ENCODE assay signal across 8 cellular contexts in the genomic region with DNA sequence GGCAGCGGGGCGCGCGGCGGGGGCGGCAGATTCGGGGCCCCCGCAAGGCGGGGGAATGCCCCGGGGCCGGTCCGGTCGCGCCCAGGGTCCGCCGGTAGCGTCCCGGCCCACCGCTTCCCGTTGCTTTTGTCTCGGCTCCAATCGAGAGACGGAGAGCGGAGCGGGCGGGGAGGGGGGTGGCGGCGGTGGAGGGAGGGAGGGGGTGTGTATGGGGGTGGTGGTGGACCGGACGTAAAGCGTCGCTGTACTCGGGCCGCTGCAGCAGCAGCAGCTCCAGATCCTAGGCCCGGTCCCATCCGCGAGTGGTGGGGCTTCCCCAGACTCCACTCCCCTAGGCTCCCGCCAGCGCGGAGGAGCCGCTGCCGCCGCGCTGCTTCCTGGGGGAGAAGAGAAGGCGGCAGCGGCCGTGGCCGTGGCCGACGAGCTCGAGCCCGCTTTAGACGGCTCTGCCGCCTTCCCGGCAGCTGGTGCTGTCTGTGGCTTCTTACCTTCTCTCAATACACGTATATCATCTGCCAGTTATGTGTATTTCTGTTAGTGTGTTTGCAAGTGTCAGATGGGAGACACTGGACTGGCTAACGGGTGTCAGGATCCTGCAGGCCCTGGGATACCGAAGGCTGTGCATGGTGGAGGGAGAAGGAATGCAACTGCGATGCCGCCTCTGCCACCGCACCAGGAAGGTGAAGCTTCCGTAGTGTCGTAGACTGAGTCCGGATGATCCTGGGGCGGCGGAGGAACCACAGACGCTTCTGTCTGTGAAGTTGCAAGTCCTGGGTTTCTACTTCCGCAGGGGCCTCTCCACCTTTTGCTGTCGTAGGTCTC. TPM values are rescaled to one million over a fixed set of nuclear protein-coding genes. Genes with fewer than 3 reads are reported as not detected.
A peak's percentile ranks its signal among the peaks of the same experiment; 100 is the strongest.
DNase-seq lines count a peak whose midpoint lies in the region; ATAC-seq, FAIRE-seq and TF ChIP-seq lines count a peak whose summit lies in the region.

No MANE protein-coding gene starts in this region.

- TF ChIP-seq CTCF in left ventricle myocardium inferior (IDR thresholded peaks at IDR 0.05; ENCODE audit: borderline replicate concordance) (no peak), psoas muscle (IDR thresholded peaks at IDR 0.05) (no peak)

- WGBS in adipose tissue, 3 donors = 0 to 1% (median 1%) methylated on average over 44 to 68 of the region's 69 CpGs
- 1 to 2% (median 1%) methylated on average over 52 to 69 of the region's 69 CpGs for WGBS in psoas muscle, 3 donors

- H3K9me3 ChIP-seq in left ventricle myocardium inferior (replicated peaks) (no peaks in the 10 kb centered on the region), psoas muscle (no peaks in the 10 kb centered on the region)

- no peaks in the 10 kb centered on the region for H3K27me3 ChIP-seq in H7 (ENCODE audit: control insufficient read depth, insufficient read depth, low read length)
- no peaks in the 10 kb centered on the region for H3K27me3 ChIP-seq in left ventricle myocardium inferior (ENCODE audit: low read depth)
- H3K27me3 ChIP-seq in psoas muscle (ENCODE audit: insufficient read depth in 3 of 3, low read length in 2 of 3) = no peaks in the 10 kb centered on the region

- peak; percentile 79 to 83 (median 81) for ATAC-seq in psoas muscle

- FAIRE-seq in urothelium cell line (lab: Jason Lieb, UNC) = no peak

- peak overlapping the region; percentile 87 for H3K27ac ChIP-seq in adipose tissue (ENCODE audit: low read depth, low read length)
- peak overlapping the region; percentile 96 for H3K27ac ChIP-seq in left ventricle myocardium inferior (replicated peaks)
- peak overlapping the region; percentile 98 for H3K27ac ChIP-seq in psoas muscle

- H3K4me3 ChIP-seq in GM08714 (ENCODE audit: low read length) = peak overlapping the region; percentile 84
- H3K4me3 ChIP-seq in H7 (ENCODE audit: insufficient read depth, low read depth, low read length) = peak overlapping the region; percentile 97
- peak overlapping the region; percentile 89 for H3K4me3 ChIP-seq in left ventricle myocardium inferior
- H3K4me3 ChIP-seq in psoas muscle = peak overlapping the region; percentile 92

- H3K36me3 ChIP-seq in H7 (replicated peaks; ENCODE audit: control insufficient read depth, insufficient read depth, low read length) (peaks cover 6% of the 10 kb centered on the region), left ventricle myocardium inferior (peaks cover 27% of the 10 kb centered on the region), psoas muscle (ENCODE audit: insufficient read depth in 1 of 2, low read depth in 1 of 2) (peaks cover 0 to 32% of the 10 kb centered on the region in 2 donors)

- H3K4me1 ChIP-seq in left ventricle myocardium inferior = peaks cover 82% of the 10 kb centered on the region
- H3K4me1 ChIP-seq in psoas muscle = peaks cover 53% of the 10 kb centered on the region

- intact Hi-C loops in left ventricle myocardium inferior (cut with micrococcal nuclease) = loop anchor here (10.0 kb wide), 1 partner anchor 481 kb away; no protein-coding TSS in a partner anchor
- intact Hi-C loops in psoas muscle (cut with DNase I) = loop anchor here in 1 of 2 donors (5.0 kb wide), 2 partner anchors 124 to 341 kb away; a partner anchor contains a TSS

- DNase-seq in H7 (peak; percentile 89), LoVo (ENCODE audit: low spot score) (peak; percentile 60), SW480 (ENCODE audit: low spot score) (peak; percentile 64), left ventricle myocardium inferior (peak; percentile 69), psoas muscle (peak; percentile 68 to 85), urothelium cell line (ENCODE audit: low spot score) (peak; percentile 67)

RNA-seq across cellular contexts. Expression of a gene that starts 0.5 kb away (rescaled TPM):
- total RNA-seq in H7 (2014; rRNA removed; shearing (Covaris generic)) = 83.3 and 104 TPM in 2 replicates
- polyA plus RNA-seq in adipose tissue = 10 to 100 TPM; 19.9 to 32.8 (median 23.8) TPM
- total RNA-seq in left ventricle myocardium inferior = 33.0 TPM
- 10 to 100 TPM; 28.5 to 46.3 (median 38.1) TPM for total RNA-seq in psoas muscle
- 10 to 100 TPM; 28.9 to 43.0 (median 32.9) TPM for polyA plus RNA-seq in psoas muscle

Comparison
In these comparisons a context has a peak if more than half of its experiments do, and no peak if none do; other contexts are left out.
1. Peak in every context shown above with its lines: DNase-seq, ATAC-seq, H3K4me3 ChIP-seq and H3K27ac ChIP-seq.